17 cellular contexts compared by ENCODE assay signal in genomic region chr10:109480836-109481235, GRCh38.
DNase-seq lines count a peak whose midpoint lies in the region; FAIRE-seq and TF ChIP-seq lines count a peak whose summit lies in the region.
"Had no signal": no experiment of that assay in that cellular context is flagged by ENCODE, and none has a peak within 500 bp of the region (broad histone marks: within the 10 kb centered on the region; RNA-seq: fewer than 3 reads in every experiment).

No MANE protein-coding gene starts in this region.

- H3K36me3 ChIP-seq in A673 (ENCODE audit: insufficient read depth, low read length, poor library complexity, severe bottlenecking) (no peaks in the 10 kb centered on the region), GM23248 (ENCODE audit: low read depth) (no peaks in the 10 kb centered on the region), astrocyte (ENCODE audit: insufficient read depth, low read length) (no peaks in the 10 kb centered on the region), osteoblast (ENCODE audit: insufficient read depth, low read length) (no peaks in the 10 kb centered on the region)
- no peaks in the 10 kb centered on the region for H3K36me3 ChIP-seq in CD8-positive, alpha-beta memory T cell (ENCODE audit: insufficient read depth, low read length)
- H3K36me3 ChIP-seq: BE2C had no signal

- in situ Hi-C loops in GM23248 (cut with MboI), result no loop called here

- H3K4me1 ChIP-seq in A673 (ENCODE audit: insufficient read depth, low read length, poor library complexity, severe bottlenecking) (peaks cover 41% of the 10 kb centered on the region), GM23248 (ENCODE audit: insufficient read depth) (no peaks in the 10 kb centered on the region), astrocyte (ENCODE audit: insufficient read depth, low read length) (no peaks in the 10 kb centered on the region), osteoblast (ENCODE audit: insufficient read depth, low read length) (no peaks in the 10 kb centered on the region)
- no peaks in the 10 kb centered on the region for H3K4me1 ChIP-seq in CD8-positive, alpha-beta memory T cell (ENCODE audit: insufficient read depth, low read length)
- H3K4me1 ChIP-seq: BE2C had no signal

- no peak overlapping the region for H3K27ac Mint-ChIP-seq in astrocyte (ENCODE audit: unreplicated experiment)
- no peak overlapping the region for H3K27ac Mint-ChIP-seq in CD8-positive, alpha-beta memory T cell
- H3K27ac Mint-ChIP-seq: CD4-positive, alpha-beta memory T cell had no signal

- H3K27ac ChIP-seq in A673 (ENCODE audit: low read depth, low read length, poor library complexity, severe bottlenecking), result no peak overlapping the region
- H3K27ac ChIP-seq in GM23248, result no peak overlapping the region
- no peak overlapping the region for H3K27ac ChIP-seq in astrocyte (ENCODE audit: low read depth, low read length)
- H3K27ac ChIP-seq in CD8-positive, alpha-beta memory T cell (ENCODE audit: low read depth, low read length), result no peak overlapping the region
- H3K27ac ChIP-seq in osteoblast (ENCODE audit: low read depth, low read length), result no peak overlapping the region
- H3K27ac ChIP-seq: C4-2B, HL-60 had no signal

- H3K9me2 ChIP-seq in GM23248 (ENCODE audit: insufficient read depth), result no peaks in the 10 kb centered on the region

- H3K27me3 Mint-ChIP-seq in astrocyte (ENCODE audit: low read depth, unreplicated experiment), result peaks cover 2% of the 10 kb centered on the region
- no peaks in the 10 kb centered on the region for H3K27me3 Mint-ChIP-seq in CD8-positive, alpha-beta memory T cell
- H3K27me3 Mint-ChIP-seq: CD4-positive, alpha-beta memory T cell had no signal

- TF ChIP-seq CTCF in A673 (conservative IDR thresholded peaks at IDR 0.05; ENCODE audit: low read depth, low read length) (no peak), astrocyte (IDR thresholded peaks at IDR 0.05; ENCODE audit: insufficient read depth, low read depth, low read length) (no peak), osteoblast (IDR thresholded peaks at IDR 0.05; ENCODE audit: extremely low read depth, low read depth, low read length) (no peak)

- no peak overlapping the region for H3K4me2 ChIP-seq in GM23248 (ENCODE audit: unreplicated experiment)
- H3K4me2 ChIP-seq in astrocyte (ENCODE audit: low read length), result no peak overlapping the region
- no peak overlapping the region for H3K4me2 ChIP-seq in osteoblast (ENCODE audit: insufficient read depth, low read length)

- H3K9ac ChIP-seq in GM23248 (no peak overlapping the region), astrocyte (ENCODE audit: low read length) (no peak overlapping the region)

- no peaks in the 10 kb centered on the region for H3K36me3 Mint-ChIP-seq in astrocyte (ENCODE audit: low read depth, unreplicated experiment)
- no peaks in the 10 kb centered on the region for H3K36me3 Mint-ChIP-seq in CD8-positive, alpha-beta memory T cell
- H3K36me3 Mint-ChIP-seq: CD4-positive, alpha-beta memory T cell had no signal

- CTCF ChIA-PET in A673 (lab: Charles Lee), result interaction anchor here (0.6 kb wide), 1 partner anchor 1276 kb away, joined by 3 read pairs; no protein-coding TSS in a partner anchor
- CTCF ChIA-PET in CD8-positive, alpha-beta memory T cell (lab: Charles Lee), result no interaction called here

- DNase-seq in A673 (ENCODE audit: low spot score) (peak; percentile 19), GM23248 (peak; percentile 43), astrocyte (ENCODE audit: low read depth) (peak; percentile 1), myocyte (ENCODE audit: low read depth) (peak; percentile 72), cerebellum (ENCODE audit: low spot score) (no peak), osteoblast (ENCODE audit: insufficient read length, low spot score, missing footprints) (no peak)
- no peak for DNase-seq in CD8-positive, alpha-beta memory T cell
- DNase-seq: BE2C; CD4-positive, alpha-beta memory T cell; COR-L47; DMS53 had no signal

- H3K9me3 Mint-ChIP-seq in astrocyte (ENCODE audit: unreplicated experiment), result no peaks in the 10 kb centered on the region
- H3K9me3 Mint-ChIP-seq in CD8-positive, alpha-beta memory T cell, result peaks cover 0 to 4% (median 0%) of the 10 kb centered on the region in 5 donors

- no peak overlapping the region for H3K4me3 Mint-ChIP-seq in astrocyte (ENCODE audit: unreplicated experiment)
- H3K4me3 Mint-ChIP-seq in CD8-positive, alpha-beta memory T cell, result no peak overlapping the region
- H3K4me3 Mint-ChIP-seq: CD4-positive, alpha-beta memory T cell had no signal

- FAIRE-seq in astrocyte (lab: Jason Lieb, UNC), result no peak
- FAIRE-seq: D721Med, GM12878, GM18507, H54 had no signal

- no peaks in the 10 kb centered on the region for H3F3A ChIP-seq in GM23248 (ENCODE audit: insufficient read depth)

- H2AFZ ChIP-seq in GM23248, result no peak overlapping the region
- no peak overlapping the region for H2AFZ ChIP-seq in astrocyte (ENCODE audit: low read depth, low read length)
- H2AFZ ChIP-seq in osteoblast (ENCODE audit: low read length), result no peak overlapping the region

- H3K4me3 ChIP-seq in A673 (ENCODE audit: low read depth, low read length, poor library complexity, severe bottlenecking) (no peak overlapping the region), GM23248 (no peak overlapping the region), astrocyte (ENCODE audit: insufficient read depth, low read depth, low read length) (no peak overlapping the region), osteoblast (ENCODE audit: insufficient read depth, low read length) (no peak overlapping the region)
- H3K4me3 ChIP-seq in CD8-positive, alpha-beta memory T cell (ENCODE audit: low read length), result no peak overlapping the region
- H3K4me3 ChIP-seq: GM12878 had no signal

- no TSS peak for BruUV-seq in A673 (replicated peaks; lab: Mats Ljungman, UMichigan)

- H4K20me1 ChIP-seq in GM23248 (ENCODE audit: insufficient read depth) (no peaks in the 10 kb centered on the region), astrocyte (ENCODE audit: insufficient read depth, low read length) (no peaks in the 10 kb centered on the region), osteoblast (ENCODE audit: insufficient read depth, low read length) (no peaks in the 10 kb centered on the region)

- no peaks in the 10 kb centered on the region for H3K4me1 Mint-ChIP-seq in astrocyte (ENCODE audit: low read depth, unreplicated experiment)
- H3K4me1 Mint-ChIP-seq in CD8-positive, alpha-beta memory T cell, result no peaks in the 10 kb centered on the region
- H3K4me1 Mint-ChIP-seq: CD4-positive, alpha-beta memory T cell had no signal

- POLR2A ChIA-PET in A673 (lab: Charles Lee; ENCODE audit: low non-redundant PET), result interaction anchor here (0.5 kb wide), 1 partner anchor 13 kb away, joined by 3 read pairs; no protein-coding TSS in a partner anchor
- POLR2A ChIA-PET in CD8-positive, alpha-beta memory T cell (lab: Charles Lee), result no interaction called here

- H3K79me2 ChIP-seq in GM23248 (ENCODE audit: insufficient read depth) (no peaks in the 10 kb centered on the region), astrocyte (ENCODE audit: insufficient read depth, low read length) (no peaks in the 10 kb centered on the region), osteoblast (ENCODE audit: insufficient read depth, low read length) (no peaks in the 10 kb centered on the region)

- intact Hi-C loops in A673 (cut with micrococcal nuclease; ENCODE audit: unreplicated experiment), result no loop called here

- no peaks in the 10 kb centered on the region for H3K27me3 ChIP-seq in A673 (replicated peaks; ENCODE audit: insufficient read depth, low read depth, low read length, poor library complexity)
- peaks cover 13% of the 10 kb centered on the region; the same call in 1 of the 2 replicates for H3K27me3 ChIP-seq in GM23248 (replicated peaks; ENCODE audit: insufficient read depth)
- no peaks in the 10 kb centered on the region for H3K27me3 ChIP-seq in astrocyte (ENCODE audit: insufficient read depth, low read length)
- no peaks in the 10 kb centered on the region for H3K27me3 ChIP-seq in CD8-positive, alpha-beta memory T cell (ENCODE audit: insufficient read depth, low read length, poor library complexity, severe bottlenecking)
- H3K27me3 ChIP-seq in osteoblast (ENCODE audit: insufficient read depth, low read length), result no peaks in the 10 kb centered on the region
- H3K27me3 ChIP-seq: BE2C had no signal

- H3K9me3 ChIP-seq in A673 (ENCODE audit: low read depth, low read length, poor library complexity, severe bottlenecking) (no peaks in the 10 kb centered on the region), GM23248 (ENCODE audit: low read depth) (no peaks in the 10 kb centered on the region), astrocyte (ENCODE audit: insufficient read depth, low read depth, low read length) (no peaks in the 10 kb centered on the region), osteoblast (ENCODE audit: low read depth, low read length) (no peaks in the 10 kb centered on the region)
- no peaks in the 10 kb centered on the region for H3K9me3 ChIP-seq in CD8-positive, alpha-beta memory T cell (ENCODE audit: low read length)
- H3K9me3 ChIP-seq: BE2C had no signal

Comparison
In these comparisons a context has a peak if more than half of its experiments do, and no peak if none do; other contexts are left out.
1. DNase-seq: peak in A673 (single experiment), GM23248 (single experiment), astrocyte (single experiment) and myocyte (single experiment); none in CD8-positive, alpha-beta memory T cell (0 of 5), cerebellum (single experiment) and osteoblast (single experiment).